In genomic region chr4:145234086-145234694, GRCh38 we compare ENCODE assay signal across 8 cellular contexts. TPM values are rescaled to one million over a fixed set of nuclear protein-coding genes. Genes with fewer than 3 reads are reported as not detected.
DNase-seq lines count a peak whose midpoint lies in the region; ATAC-seq and TF ChIP-seq lines count a peak whose summit lies in the region.

No MANE protein-coding gene starts in this region.

- intact Hi-C loops in activated T-helper 2 cell treated with anti-CD3 and anti-CD28 coated beads, Interferon-gamma antibody, Interleukin-2, Interleukin-4, amounts not matched to agents 10 μg/mL and 5 μg/mL and 100 μg/mL, durations not matched to agents 14 hours and 24 hours and 36 hours (cut with micrococcal nuclease) = loop anchor here (1.0 to 5.0 kb wide), 4 partner anchors 253 to 385 kb away; partner anchors contain the start of gene MMAA

- no peaks in the 10 kb centered on the region for H3K9me3 Mint-ChIP-seq in activated T-helper 2 cell treated with anti-CD3 and anti-CD28 coated beads, Interferon-gamma antibody, Interleukin-2, Interleukin-4, amounts not matched to agents 10 μg/mL and 5 μg/mL and 100 μg/mL, durations not matched to agents 14 hours and 24 hours and 36 hours

- peak; percentile 43 for DNase-seq in Daoy (ENCODE audit: low read depth)
- DNase-seq in GM20000 (ENCODE audit: low spot score) = peak; percentile 65
- peak; percentile 14 for DNase-seq in activated T-helper 2 cell treated with anti-CD3 and anti-CD28 coated beads, Interferon-gamma antibody, Interleukin-2, Interleukin-4, amounts not matched to agents 10 μg/mL and 5 μg/mL and 100 μg/mL, durations not matched to agents 14 hours and 24 hours and 36 hours (ENCODE audit: low spot score)
- peak; percentile 66 for DNase-seq in glomerular visceral epithelial cell (ENCODE audit: extremely low spot score)
- peak; percentile 24 for DNase-seq in retina
- DNase-seq in cortex of kidney (lab: John Stamatoyannopoulos, UW) = no peak

- TF ChIP-seq CTCF in GM20000 (IDR thresholded peaks at IDR 0.05; ENCODE audit: extremely low read depth, missing control alignments) = peak; percentile 54
- TF ChIP-seq CTCF in OCI-LY3 (IDR thresholded peaks at IDR 0.05; ENCODE audit: low read depth, low read length) = peak; percentile 99

- no peaks in the 10 kb centered on the region for H3K79me2 ChIP-seq in OCI-LY3 (ENCODE audit: low read length)

- no peaks in the 10 kb centered on the region for H3K36me3 Mint-ChIP-seq in activated T-helper 2 cell treated with anti-CD3 and anti-CD28 coated beads, Interferon-gamma antibody, Interleukin-2, Interleukin-4, amounts not matched to agents 10 μg/mL and 5 μg/mL and 100 μg/mL, durations not matched to agents 14 hours and 24 hours and 36 hours (ENCODE audit: low read depth)

- H3K27ac Mint-ChIP-seq in activated T-helper 2 cell treated with anti-CD3 and anti-CD28 coated beads, Interferon-gamma antibody, Interleukin-2, Interleukin-4, amounts not matched to agents 10 μg/mL and 5 μg/mL and 100 μg/mL, durations not matched to agents 14 hours and 24 hours and 36 hours = no peak overlapping the region

- no peak overlapping the region for H3K4me3 Mint-ChIP-seq in activated T-helper 2 cell treated with anti-CD3 and anti-CD28 coated beads, Interferon-gamma antibody, Interleukin-2, Interleukin-4, amounts not matched to agents 10 μg/mL and 5 μg/mL and 100 μg/mL, durations not matched to agents 14 hours and 24 hours and 36 hours (ENCODE audit: low read depth)

- no peak overlapping the region for H3K4me3 ChIP-seq in OCI-LY3 (ENCODE audit: low read length)

- ATAC-seq in HG03571 (IDR thresholded peaks at IDR 0.05; ENCODE audit: unreplicated experiment) = peak; percentile 97

- H3K27ac ChIP-seq in OCI-LY3 (ENCODE audit: low read length) = no peak overlapping the region

- peaks cover 17% of the 10 kb centered on the region for H3K27me3 Mint-ChIP-seq in activated T-helper 2 cell treated with anti-CD3 and anti-CD28 coated beads, Interferon-gamma antibody, Interleukin-2, Interleukin-4, amounts not matched to agents 10 μg/mL and 5 μg/mL and 100 μg/mL, durations not matched to agents 14 hours and 24 hours and 36 hours (ENCODE audit: low read depth)

- H3K4me1 Mint-ChIP-seq in activated T-helper 2 cell treated with anti-CD3 and anti-CD28 coated beads, Interferon-gamma antibody, Interleukin-2, Interleukin-4, amounts not matched to agents 10 μg/mL and 5 μg/mL and 100 μg/mL, durations not matched to agents 14 hours and 24 hours and 36 hours (ENCODE audit: low read depth) = no peaks in the 10 kb centered on the region

- H2AFZ ChIP-seq in OCI-LY3 (ENCODE audit: low read depth, low read length) = peak overlapping the region; percentile 42; the same call in 1 of the 2 replicates

- H3K4me1 ChIP-seq in OCI-LY3 (ENCODE audit: low read length) = no peaks in the 10 kb centered on the region

- peaks cover 9% of the 10 kb centered on the region; the same call in 1 of the 2 replicates for H3K27me3 ChIP-seq in OCI-LY3 (ENCODE audit: low read depth, low read length)

- no peaks in the 10 kb centered on the region for H3K36me3 ChIP-seq in OCI-LY3 (replicated peaks; ENCODE audit: low read depth, low read length)

- H3K9me3 ChIP-seq in OCI-LY3 (ENCODE audit: insufficient read depth, low read length) = no peaks in the 10 kb centered on the region

- H3K9ac ChIP-seq in OCI-LY3 (ENCODE audit: low read length) = no peak overlapping the region

- H4K20me1 ChIP-seq in OCI-LY3 (ENCODE audit: insufficient read depth, low read length) = no peaks in the 10 kb centered on the region

- H3K4me2 ChIP-seq in OCI-LY3 (ENCODE audit: low read length) = peak overlapping the region; percentile 17

RNA-seq across cellular contexts. Expression of gene OTUD4, which starts 53.8 kb away (rescaled TPM):
- total RNA-seq in Daoy (2014; rRNA removed; shearing (Covaris generic)) = 5.0 and 10.5 TPM in 2 replicates
- total RNA-seq in activated T-helper 2 cell treated with anti-CD3 and anti-CD28 coated beads, Interferon-gamma antibody, Interleukin-2, Interleukin-4, amounts not matched to agents 10 μg/mL and 5 μg/mL and 100 μg/mL, durations not matched to agents 14 hours and 24 hours and 36 hours = 71.7 and 80.4 TPM in 2 replicates
